In genomic region chr12:7131502-7131866, GRCh38 we compare ENCODE assay signal across 10 cellular contexts. TPM values are rescaled to one million over a fixed set of nuclear protein-coding genes. Genes with fewer than 3 reads are reported as not detected.
DNase-seq lines count a peak whose midpoint lies in the region; ATAC-seq and TF ChIP-seq lines count a peak whose summit lies in the region.
"Had no signal": no experiment of that assay in that cellular context is flagged by ENCODE, and none has a peak within 500 bp of the region (broad histone marks: within the 10 kb centered on the region; RNA-seq: fewer than 3 reads in every experiment).

No MANE protein-coding gene starts in this region.

- TF ChIP-seq CTCF in foreskin keratinocyte (conservative IDR thresholded peaks at IDR 0.05) (no peak), foreskin fibroblast (IDR thresholded peaks at IDR 0.05; ENCODE audit: low read depth, low read length) (no peak)

- H3K27ac Mint-ChIP-seq in stimulated activated memory B cell treated with anti-CD40 and anti-IgM and Interleukin-4, amounts not matched to agents 10 μg/mL and 1 μg/mL and 100 μg/mL, for 72 hours = peak overlapping the region; percentile 83

- no peaks in the 10 kb centered on the region for H3K9me3 Mint-ChIP-seq in stimulated activated memory B cell treated with anti-CD40 and anti-IgM and Interleukin-4, amounts not matched to agents 10 μg/mL and 1 μg/mL and 100 μg/mL, for 72 hours

- DNase-seq in NK-92 treated with Interleukin-12 subunit alpha and Interleukin-12 subunit beta, amount 100 ng/mL, for 24 hours (lab: John Stamatoyannopoulos, UW) = peak; percentile 13
- DNase-seq in NK-92 (lab: John Stamatoyannopoulos, UW; ENCODE audit: unreplicated experiment) (no peak), UCSD-AML1 (lab: John Stamatoyannopoulos, UW; ENCODE audit: unreplicated experiment) (peak; percentile 75), foreskin keratinocyte (no peak), foreskin fibroblast (no peak)

- peaks cover 28% of the 10 kb centered on the region for H3K36me3 Mint-ChIP-seq in stimulated activated memory B cell treated with anti-CD40 and anti-IgM and Interleukin-4, amounts not matched to agents 10 μg/mL and 1 μg/mL and 100 μg/mL, for 72 hours

- no peaks in the 10 kb centered on the region for H3K27me3 ChIP-seq in foreskin keratinocyte

- H3K27me3 Mint-ChIP-seq in stimulated activated memory B cell treated with anti-CD40 and anti-IgM and Interleukin-4, amounts not matched to agents 10 μg/mL and 1 μg/mL and 100 μg/mL, for 72 hours = no peaks in the 10 kb centered on the region

- no peaks in the 10 kb centered on the region for H3K4me1 ChIP-seq in foreskin keratinocyte
- H3K4me1 ChIP-seq: A549 had no signal

- peak overlapping the region; percentile 97 for H3K4me3 Mint-ChIP-seq in stimulated activated memory B cell treated with anti-CD40 and anti-IgM and Interleukin-4, amounts not matched to agents 10 μg/mL and 1 μg/mL and 100 μg/mL, for 72 hours

- H3K27ac ChIP-seq in foreskin keratinocyte = no peak overlapping the region
- H3K27ac ChIP-seq: A549, KMS-11 had no signal

- H3K4me3 ChIP-seq in foreskin fibroblast (ENCODE audit: low read depth in 1 of 2, low read length in 2 of 2) = peak overlapping the region in 1 of 2 donors; percentile 72
- H3K4me3 ChIP-seq: A549 had no signal

- ATAC-seq in foreskin keratinocyte (peak; percentile 3), HG03460 (IDR thresholded peaks at IDR 0.05; ENCODE audit: unreplicated experiment) (no peak), GM21526 (IDR thresholded peaks at IDR 0.05; ENCODE audit: low FRiP score, unreplicated experiment) (no peak)
- no peak for ATAC-seq in stimulated activated memory B cell treated with anti-CD40 and anti-IgM and Interleukin-4, amounts not matched to agents 10 μg/mL and 1 μg/mL and 100 μg/mL, for 72 hours
- ATAC-seq: A549 had no signal

- peaks cover 37% of the 10 kb centered on the region for H3K4me1 Mint-ChIP-seq in stimulated activated memory B cell treated with anti-CD40 and anti-IgM and Interleukin-4, amounts not matched to agents 10 μg/mL and 1 μg/mL and 100 μg/mL, for 72 hours

RNA-seq across cellular contexts. Expression of gene CLSTN3, which starts 1.3 kb away (rescaled TPM):
- 5.7 and 6.7 TPM in 2 replicates for total RNA-seq in foreskin keratinocyte
- 6.1 and 6.7 TPM in 2 replicates for polyA plus RNA-seq in foreskin keratinocyte

RNA-seq across cellular contexts. Expression of gene RBP5, which starts 2.8 kb away (rescaled TPM):
- not detected in 2 replicates for total RNA-seq in foreskin keratinocyte
- polyA plus RNA-seq in foreskin keratinocyte = not detected in 2 replicates

RNA-seq across cellular contexts. Expression of gene C1RL, which starts 22.5 kb away (rescaled TPM):
- total RNA-seq in foreskin keratinocyte = 11.3 and 13.4 TPM in 2 replicates
- polyA plus RNA-seq in foreskin keratinocyte = 5.7 and 5.9 TPM in 2 replicates

RNA-seq across cellular contexts. Expression of gene C1R, which starts 39.2 kb away (rescaled TPM):
- 6.1 and 7.8 TPM in 2 replicates for total RNA-seq in foreskin keratinocyte
- polyA plus RNA-seq in foreskin keratinocyte = 7.0 and 8.9 TPM in 2 replicates

RNA-seq across cellular contexts. Expression of gene PEX5, which starts 58.0 kb away (rescaled TPM):
- total RNA-seq in foreskin keratinocyte = 20.1 and 23.3 TPM in 2 replicates
- 10.6 and 12.6 TPM in 2 replicates for polyA plus RNA-seq in foreskin keratinocyte

Comparison
In these comparisons a context has a peak if more than half of its experiments do, and no peak if none do; other contexts are left out.
1. DNase-seq: peak in NK-92 treated with Interleukin-12 subunit alpha and Interleukin-12 subunit beta, amount 100 ng/mL, for 24 hours (single experiment) and UCSD-AML1 (single experiment); none in NK-92 (single experiment), foreskin keratinocyte (0 of 2) and foreskin fibroblast (0 of 2).